In the genomic region with DNA sequence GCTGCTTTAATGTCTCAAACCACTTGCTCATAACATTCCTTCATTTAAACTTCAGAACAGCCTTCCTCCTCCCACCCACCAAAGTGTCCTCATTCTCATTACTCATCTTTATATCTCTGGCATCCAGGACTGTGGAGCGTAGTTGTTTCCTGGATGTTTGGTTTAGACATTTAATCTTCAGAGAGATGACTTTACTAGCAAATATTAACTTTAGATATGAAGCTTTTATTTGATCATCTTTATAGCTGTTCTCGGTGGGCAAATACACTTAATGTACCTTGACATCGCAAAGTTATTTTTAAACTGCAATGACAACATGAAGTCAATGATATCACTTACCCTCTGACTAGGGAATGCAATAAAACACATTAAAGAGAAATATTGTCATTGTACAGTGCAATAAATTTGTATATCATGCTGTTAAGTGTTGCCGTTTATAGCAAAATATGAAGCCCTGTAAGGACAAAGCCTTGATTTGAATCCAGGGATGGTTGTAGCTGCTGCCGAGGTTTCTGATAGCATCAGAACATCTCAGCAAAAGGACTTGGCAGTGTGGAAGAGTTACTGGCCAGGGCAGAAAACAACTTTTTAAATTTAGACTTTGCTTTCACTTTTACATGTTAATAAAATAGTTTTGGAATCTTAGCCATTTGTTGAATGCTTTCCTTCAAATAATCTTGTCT, we compare ENCODE assay signal across 20 cellular contexts. TPM values are rescaled to one million over a fixed set of nuclear protein-coding genes. Genes with fewer than 3 reads are reported as not detected.
DNase-seq lines count a peak whose midpoint lies in the region; ATAC-seq and TF ChIP-seq lines count a peak whose summit lies in the region.
"Had no signal": no experiment of that assay in that cellular context is flagged by ENCODE, and none has a peak within 500 bp of the region (broad histone marks: within the 10 kb centered on the region; RNA-seq: fewer than 3 reads in every experiment).

No MANE protein-coding gene starts in this region.

- no peaks in the 10 kb centered on the region for H3K9me3 Mint-ChIP-seq in chondrocyte (ENCODE audit: low read depth)
- no peaks in the 10 kb centered on the region for H3K9me3 Mint-ChIP-seq in neural progenitor cell
- H3K9me3 Mint-ChIP-seq: activated naive CD8-positive, alpha-beta T cell treated with anti-CD3 and anti-CD28 coated beads, Interleukin-2, amount 50 U/mL, for 24 hours; T-helper 1 cell treated with Interleukin-12 subunit alpha and Interleukin-12 subunit beta and Interleukin-4 antibody, amounts not matched to agents 30 μg/mL and 1 μg/mL, for 36 hours; type B pancreatic cell had no signal

- H3K23ac ChIP-seq in IMR-90 (ENCODE audit: low read depth, low read length) (no peak overlapping the region), mesenchymal stem cell (ENCODE audit: low read length in 2 of 2) (no peak overlapping the region)

- no peak for TF ChIP-seq RAD21 in IMR-90 (IDR thresholded peaks at IDR 0.05; ENCODE audit: low read length)

- no peak overlapping the region for H3K56ac ChIP-seq in IMR-90 (ENCODE audit: extremely low read depth, insufficient read depth, low read length)

- H3K4ac ChIP-seq in IMR-90 (ENCODE audit: low read depth, low read length) (no peak overlapping the region), mesenchymal stem cell (ENCODE audit: low read depth in 1 of 2, low read length in 2 of 2) (no peak overlapping the region)

- H4K8ac ChIP-seq in IMR-90 (ENCODE audit: low read depth in 2 of 2, low read length in 2 of 2) (no peak overlapping the region), mesenchymal stem cell (ENCODE audit: low read length) (no peak overlapping the region)

- POLR2A ChIA-PET in BJ (lab: Charles Lee) = no interaction called here
- POLR2A ChIA-PET in IMR-90 (lab: Charles Lee; ENCODE audit: unreplicated experiment) = no interaction called here

- H2BK20ac ChIP-seq in IMR-90 (ENCODE audit: low read depth, low read length) = no peak overlapping the region

- H3K27ac ChIP-seq in IMR-90 (ENCODE audit: insufficient read depth, low read length) (no peak overlapping the region), mesenchymal stem cell (ENCODE audit: low read length, poor library complexity, severe bottlenecking) (peak overlapping the region; percentile 22), neural progenitor cell (no peak overlapping the region)
- H3K27ac ChIP-seq: dorsolateral prefrontal cortex, gastroesophageal sphincter had no signal

- H3K9ac ChIP-seq in IMR-90 (ENCODE audit: low read depth, low read length) = no peak overlapping the region
- peak overlapping the region; percentile 80 for H3K9ac ChIP-seq in mesenchymal stem cell (ENCODE audit: low read length)
- H3K9ac ChIP-seq in neural progenitor cell = no peak overlapping the region

- in situ Hi-C loops in IMR-90 (cut with MboI; ENCODE audit: low sequenced_read_pairs) = no loop called here

- H2BK12ac ChIP-seq in mesenchymal stem cell (ENCODE audit: low read length in 2 of 2) = no peak overlapping the region

- H3K4me2 ChIP-seq in IMR-90 (ENCODE audit: low read depth, low read length) (no peak overlapping the region; the same call in 1 of the 2 replicates), mesenchymal stem cell (ENCODE audit: low read length, poor library complexity, severe bottlenecking) (peak overlapping the region; percentile 49), neural progenitor cell (no peak overlapping the region)

- no peaks in the 10 kb centered on the region for H3K9me1 ChIP-seq in IMR-90 (ENCODE audit: insufficient read depth, low read length)

- H2BK5ac ChIP-seq in IMR-90 (ENCODE audit: low read depth, low read length, poor library complexity, severe bottlenecking) = no peak overlapping the region
- no peak overlapping the region for H2BK5ac ChIP-seq in mesenchymal stem cell (ENCODE audit: low read depth, low read length, poor library complexity, severe bottlenecking)

- CTCF ChIA-PET in BJ (lab: Yijun Ruan, JAX) (interaction anchor here (0.7 to 1.3 kb wide), 4 partner anchors 11 to 379 kb away, joined by 3 to 5 read pairs (median 3); no protein-coding TSS in a partner anchor), IMR-90 (lab: Yijun Ruan, JAX) (no interaction called here)

- peak; percentile 48; the same call in 1 of the 2 replicates for ATAC-seq in IMR-90 (ENCODE audit: low read depth)
- ATAC-seq: activated CD4-positive, alpha-beta T cell treated with anti-CD3 and anti-CD28 coated beads for 36 hours; activated naive CD8-positive, alpha-beta T cell treated with anti-CD3 and anti-CD28 coated beads, Interleukin-2, amount 50 U/mL, for 24 hours; gastroesophageal sphincter; GM12878 had no signal

- TF ChIP-seq CTCF in BJ (IDR thresholded peaks at IDR 0.05; ENCODE audit: insufficient read depth, low read depth, low read length) = no peak
- TF ChIP-seq CTCF in IMR-90 (conservative IDR thresholded peaks at IDR 0.05; ENCODE audit: low read depth, low read length) = no peak
- TF ChIP-seq CTCF in cardiac fibroblast (IDR thresholded peaks at IDR 0.05; ENCODE audit: low read depth, low read length) = no peak
- no peak for TF ChIP-seq CTCF in chondrocyte (IDR thresholded peaks at IDR 0.05)
- TF ChIP-seq CTCF in neural progenitor cell (IDR thresholded peaks at IDR 0.05) = no peak

- peaks cover 2% of the 10 kb centered on the region for H3K36me3 Mint-ChIP-seq in chondrocyte (ENCODE audit: low read depth)
- H3K36me3 Mint-ChIP-seq in neural progenitor cell = no peaks in the 10 kb centered on the region

- H3K14ac ChIP-seq in IMR-90 (replicated peaks; ENCODE audit: low read depth, low read length) = no peak overlapping the region
- H3K14ac ChIP-seq in mesenchymal stem cell (ENCODE audit: low read length in 2 of 2) = no peak overlapping the region

- peaks cover 10% of the 10 kb centered on the region for H3F3A ChIP-seq in neural progenitor cell (ENCODE audit: low read depth)

- dilution Hi-C loops in IMR-90 (cut with HindIII; ENCODE audit: low sequenced_read_pairs, unreplicated experiment) = no loop called here

- no peak for TF ChIP-seq POLR2A in IMR-90 (IDR thresholded peaks at IDR 0.05; ENCODE audit: low read depth, low read length)

- H2BK15ac ChIP-seq in IMR-90 (ENCODE audit: low read depth, low read length) (no peak overlapping the region), mesenchymal stem cell (ENCODE audit: low read depth, poor library complexity, severe bottlenecking) (no peak overlapping the region)

- H3K4me1 ChIP-seq in IMR-90 (ENCODE audit: control insufficient read depth, insufficient read depth, low read length) (no peaks in the 10 kb centered on the region), mesenchymal stem cell (ENCODE audit: control insufficient read depth, insufficient read depth, low read depth, low read length) (peaks cover 12% of the 10 kb centered on the region), neural progenitor cell (no peaks in the 10 kb centered on the region)
- H3K4me1 ChIP-seq: BE2C had no signal

- no peaks in the 10 kb centered on the region for H3K79me2 ChIP-seq in neural progenitor cell (ENCODE audit: low read depth)

- H3K4me1 Mint-ChIP-seq in chondrocyte (ENCODE audit: low read depth) (peaks cover 13% of the 10 kb centered on the region), neural progenitor cell (peaks cover 5% of the 10 kb centered on the region)

- no CpG with 5 or more reads among the region's 5 CpGs for WGBS in IMR-90 (ENCODE audit: extremely low coverage in 2 of 2, insufficient read length in 1 of 2), 2 experiments
- WGBS in mesenchymal stem cell = 97% methylated on average over 2 of the region's 5 CpGs

- H2BK120ac ChIP-seq in IMR-90 (ENCODE audit: low read depth, low read length) (no peak overlapping the region), mesenchymal stem cell (ENCODE audit: low read depth, low read length) (no peak overlapping the region)

- H3K18ac ChIP-seq in IMR-90 (ENCODE audit: low read depth, low read length) = no peak overlapping the region
- no peak overlapping the region for H3K18ac ChIP-seq in mesenchymal stem cell (ENCODE audit: low read depth in 1 of 2, low read length in 2 of 2)

- H3K27me3 Mint-ChIP-seq in chondrocyte (ENCODE audit: low read depth) (peaks cover 56% of the 10 kb centered on the region), neural progenitor cell (ENCODE audit: insufficient read depth, low read depth) (peaks cover 33% of the 10 kb centered on the region)

- DNase-seq in BJ (ENCODE audit: low read depth) (peak; percentile 40), IMR-90 (no peak), cardiac fibroblast (ENCODE audit: low read depth in 2 of 2) (peak; percentile 35 to 70), mesenchymal stem cell (no peak), H7 (no peak), chondrocyte (ENCODE audit: low spot score) (no peak), neural progenitor cell (ENCODE audit: low spot score) (no peak)
- no peak for DNase-seq in activated naive CD4-positive, alpha-beta T cell (lab: John Stamatoyannopoulos, UW)
- DNase-seq: activated CD4-positive, alpha-beta T cell treated with anti-CD3 and anti-CD28 coated beads for 36 hours; activated naive CD8-positive, alpha-beta T cell treated with anti-CD3 and anti-CD28 coated beads, Interleukin-2, amount 50 U/mL, for 24 hours; BE2C; DND-41; dorsolateral prefrontal cortex; NCI-H1105; retina; stimulated activated CD4-positive, alpha-beta T cell treated with anti-CD3 and anti-CD28 coated beads, Interleukin-2, amount 100 ng/mL, for 48 hours had no signal

- H4K91ac ChIP-seq in IMR-90 (ENCODE audit: insufficient read depth, low read depth, low read length) = no peak overlapping the region
- no peak overlapping the region for H4K91ac ChIP-seq in mesenchymal stem cell (ENCODE audit: low read length)

- no peaks in the 10 kb centered on the region for H3K9me3 ChIP-seq in IMR-90 (ENCODE audit: control insufficient read depth, insufficient read depth, low read length)
- H3K9me3 ChIP-seq in mesenchymal stem cell (ENCODE audit: control insufficient read depth, low read length) = no peaks in the 10 kb centered on the region
- no peaks in the 10 kb centered on the region for H3K9me3 ChIP-seq in neural progenitor cell (ENCODE audit: low read depth)
- H3K9me3 ChIP-seq: BE2C, gastroesophageal sphincter had no signal

- no peaks in the 10 kb centered on the region; the same call in 1 of the 2 replicates for H3K27me3 ChIP-seq in BJ (ENCODE audit: control insufficient read depth, insufficient read depth, low read length)
- H3K27me3 ChIP-seq in IMR-90 (ENCODE audit: control insufficient read depth, insufficient read depth, low read length) = peaks cover 45% of the 10 kb centered on the region
- peaks cover 3 to 5% of the 10 kb centered on the region in 2 experiments for H3K27me3 ChIP-seq in mesenchymal stem cell (ENCODE audit: control insufficient read depth in 1 of 2, insufficient read depth in 1 of 2, low read length in 2 of 2)
- peaks cover 19% of the 10 kb centered on the region for H3K27me3 ChIP-seq in H7 (ENCODE audit: control insufficient read depth, insufficient read depth, low read length)
- peaks cover 36% of the 10 kb centered on the region for H3K27me3 ChIP-seq in neural progenitor cell

- no peak overlapping the region for H2AFZ ChIP-seq in IMR-90 (replicated peaks; ENCODE audit: low read length, poor library complexity)
- no peak overlapping the region for H2AFZ ChIP-seq in mesenchymal stem cell (ENCODE audit: low read depth, low read length)
- no peak overlapping the region for H2AFZ ChIP-seq in neural progenitor cell (replicated peaks)

- no peak overlapping the region for H3K27ac Mint-ChIP-seq in chondrocyte (ENCODE audit: unreplicated experiment)
- H3K27ac Mint-ChIP-seq in neural progenitor cell = no peak overlapping the region
- H3K27ac Mint-ChIP-seq: activated CD4-positive, alpha-beta T cell treated with anti-CD3 and anti-CD28 coated beads for 36 hours; activated naive CD8-positive, alpha-beta T cell treated with anti-CD3 and anti-CD28 coated beads, Interleukin-2, amount 50 U/mL, for 24 hours; T-helper 1 cell treated with Interleukin-12 subunit alpha and Interleukin-12 subunit beta and Interleukin-4 antibody, amounts not matched to agents 30 μg/mL and 1 μg/mL, for 36 hours; type B pancreatic cell had no signal

- H2AK9ac ChIP-seq in IMR-90 (replicated peaks; ENCODE audit: low read depth, low read length, poor library complexity) = no peak overlapping the region

- H4K20me1 ChIP-seq in IMR-90 (ENCODE audit: insufficient read depth, low read length) (0 out of 2 replicates have a peak, but pooled peaks cover 4% of the 10 kb centered on the region), neural progenitor cell (ENCODE audit: low read depth) (no peaks in the 10 kb centered on the region)

- no peak overlapping the region for H3K4me3 ChIP-seq in BJ (ENCODE audit: low read depth, low read length)
- H3K4me3 ChIP-seq in IMR-90 (ENCODE audit: insufficient read depth, low read depth, low read length) = no peak overlapping the region
- no peak overlapping the region for H3K4me3 ChIP-seq in cardiac fibroblast (replicated peaks in 1 of 2; ENCODE audit: low read depth in 2 of 2, low read length in 2 of 2)
- peak overlapping the region in 1 of 2 experiments; percentile 52 for H3K4me3 ChIP-seq in mesenchymal stem cell (ENCODE audit: insufficient read depth in 1 of 2, low read depth in 1 of 2, low read length in 2 of 2)
- H3K4me3 ChIP-seq in H7 (ENCODE audit: insufficient read depth, low read depth, low read length) = no peak overlapping the region
- no peak overlapping the region for H3K4me3 ChIP-seq in neural progenitor cell
- H3K4me3 ChIP-seq: dorsolateral prefrontal cortex, gastroesophageal sphincter, GM12878 had no signal

- BruUV-seq in IMR-90 (replicated peaks; lab: Mats Ljungman, UMichigan) = no TSS peak

- intact Hi-C loops in IMR-90 (cut with micrococcal nuclease) = no loop called here

- no peaks in the 10 kb centered on the region for H3K36me3 ChIP-seq in BJ (ENCODE audit: control insufficient read depth, insufficient read depth, low read length)
- no peaks in the 10 kb centered on the region for H3K36me3 ChIP-seq in IMR-90 (ENCODE audit: control insufficient read depth, insufficient read depth, low read length)
- no peaks in the 10 kb centered on the region for H3K36me3 ChIP-seq in mesenchymal stem cell (ENCODE audit: control insufficient read depth in 1 of 2, insufficient read depth in 2 of 2, low read depth in 1 of 2, low read length in 2 of 2)
- no peaks in the 10 kb centered on the region for H3K36me3 ChIP-seq in H7 (replicated peaks; ENCODE audit: control insufficient read depth, insufficient read depth, low read length)
- no peaks in the 10 kb centered on the region for H3K36me3 ChIP-seq in neural progenitor cell
- H3K36me3 ChIP-seq: BE2C, gastroesophageal sphincter had no signal

- no peak overlapping the region for H3K4me3 Mint-ChIP-seq in chondrocyte (ENCODE audit: unreplicated experiment)
- no peak overlapping the region for H3K4me3 Mint-ChIP-seq in neural progenitor cell
- H3K4me3 Mint-ChIP-seq: activated CD4-positive, alpha-beta T cell treated with anti-CD3 and anti-CD28 coated beads for 36 hours; activated naive CD8-positive, alpha-beta T cell treated with anti-CD3 and anti-CD28 coated beads, Interleukin-2, amount 50 U/mL, for 24 hours; T-helper 1 cell treated with Interleukin-12 subunit alpha and Interleukin-12 subunit beta and Interleukin-4 antibody, amounts not matched to agents 30 μg/mL and 1 μg/mL, for 36 hours; type B pancreatic cell had no signal

- H2AK5ac ChIP-seq in IMR-90 (ENCODE audit: low read depth, low read length) = no peak overlapping the region
- no peak overlapping the region for H2AK5ac ChIP-seq in mesenchymal stem cell (ENCODE audit: low read length, severe bottlenecking)

- no peaks in the 10 kb centered on the region for H3K79me1 ChIP-seq in IMR-90 (ENCODE audit: low read depth in 1 of 2, low read length in 2 of 2)
- H3K79me1 ChIP-seq in mesenchymal stem cell (replicated peaks; ENCODE audit: low read length, poor library complexity, severe bottlenecking) = no peaks in the 10 kb centered on the region

- H4K5ac ChIP-seq in IMR-90 (ENCODE audit: low read depth, low read length) = no peak overlapping the region

RNA-seq across cellular contexts. Expression of a gene that starts 4.6 kb away (rescaled TPM):
- 5.6 and 6.6 TPM in 2 replicates for polyA plus RNA-seq in BJ (2011; rRNA removed)
- polyA minus RNA-seq in BJ (2011; rRNA and poly(A)+ RNA removed) = 4.5 and 6.5 TPM in 2 replicates
- 0.18 and 0.28 TPM in 2 replicates for total RNA-seq in IMR-90 (2012; rRNA removed)
- 0.13 and 0.19 TPM in 2 replicates for polyA plus RNA-seq in IMR-90 (2012; rRNA removed)
- 0.11 and 0.15 TPM in 2 replicates for polyA plus RNA-seq in IMR-90 (2012; cell fraction: cytosol; rRNA removed)
- 0.33 and 0.57 TPM in 2 replicates for polyA plus RNA-seq in IMR-90 (2012; cell fraction: nucleus; rRNA removed; ENCODE audit: low replicate concordance)
- polyA plus RNA-seq in mesenchymal stem cell (2013, experiment 1 of 2) = 0.23 TPM
- polyA plus RNA-seq in mesenchymal stem cell (2013, experiment 2 of 2) = 0.15 TPM
- total RNA-seq in H7 (2014; rRNA removed; shearing (Covaris generic)) = 0.11 and 0.21 TPM in 2 replicates
- 1.6 to 2.8 TPM (median 1.9 TPM) in 3 replicates for total RNA-seq in chondrocyte
- 0.28 and 0.47 TPM in 2 replicates for total RNA-seq in neural progenitor cell (ENCODE audit: low replicate concordance)

RNA-seq across cellular contexts. Expression of a gene that starts 21.9 kb away (rescaled TPM):
- polyA plus RNA-seq in BJ (2011; rRNA removed) (4.3 and 4.7 TPM in 2 replicates), IMR-90 (2012; rRNA removed) (0.07 and 0.31 TPM in 2 replicates)
- polyA minus RNA-seq in BJ (2011; rRNA and poly(A)+ RNA removed) = 1.6 and 3.2 TPM in 2 replicates
- total RNA-seq in IMR-90 (2012; rRNA removed) (under 0.01 and 0.18 TPM in 2 replicates), chondrocyte (0.48 to 0.85 TPM (median 0.50 TPM) in 3 replicates), neural progenitor cell (ENCODE audit: low replicate concordance) (0.65 and 0.81 TPM in 2 replicates)
- polyA plus RNA-seq in IMR-90 (2012; cell fraction: cytosol; rRNA removed) = 0.01 and 0.10 TPM in 2 replicates
- 0.36 and 0.66 TPM in 2 replicates for polyA plus RNA-seq in IMR-90 (2012; cell fraction: nucleus; rRNA removed; ENCODE audit: low replicate concordance)
- polyA plus RNA-seq in mesenchymal stem cell (2013, experiment 1 of 2) = 0.11 TPM
- polyA plus RNA-seq in mesenchymal stem cell (2013, experiment 2 of 2) = 0.07 TPM
- total RNA-seq in H7 (2014; rRNA removed; shearing (Covaris generic)) = 2.9 and 3.0 TPM in 2 replicates

Comparison
In these comparisons a context has a peak if more than half of its experiments do, and no peak if none do; other contexts are left out.
1. DNase-seq: peak in BJ (single experiment) and cardiac fibroblast (2 of 2); none in IMR-90 (single experiment), mesenchymal stem cell (single experiment), H7 (single experiment), chondrocyte (single experiment), neural progenitor cell (single experiment) and activated naive CD4-positive, alpha-beta T cell (0 of 4).